20 cellular contexts compared by ENCODE assay signal in genomic region chr15:100457201-100457600, GRCh38.
DNase-seq lines count a peak whose midpoint lies in the region; ATAC-seq and TF ChIP-seq lines count a peak whose summit lies in the region.
"Had no signal": no experiment of that assay in that cellular context is flagged by ENCODE, and none has a peak within 500 bp of the region (broad histone marks: within the 10 kb centered on the region; RNA-seq: fewer than 3 reads in every experiment).

No MANE protein-coding gene starts in this region.

- no peak overlapping the region for H2AFZ ChIP-seq in smooth muscle cell (ENCODE audit: low read depth)

- peak; percentile 0 for DNase-seq in NCI-H2227 (lab: John Stamatoyannopoulos, UW; ENCODE audit: unreplicated experiment)
- no peak for DNase-seq in NCI-H2227 treated with DMSO at 0.1 percent for 48 hours (lab: John Stamatoyannopoulos, UW)
- DNase-seq in astrocyte of the hippocampus (ENCODE audit: low read depth, low spot score): peak; percentile 49
- DNase-seq in fibroblast of villous mesenchyme (ENCODE audit: low read depth): peak; percentile 12
- DNase-seq in smooth muscle cell of the brain vasculature (ENCODE audit: low read depth, low spot score): peak; percentile 3
- DNase-seq in OCI-M2 (lab: John Stamatoyannopoulos, UW; ENCODE audit: unreplicated experiment): no peak
- no peak for DNase-seq in smooth muscle cell (lab: John Stamatoyannopoulos, UW; ENCODE audit: unreplicated experiment)
- DNase-seq: activated CD4-positive, CD25-positive, alpha-beta regulatory T cell; C1 segment of cervical spinal cord; DMS153; Kasumi-1; NCI-H1694; NCI-H510A; nephron progenitor cell; psoas muscle; stimulated activated naive B cell treated with anti-CD40 and anti-IgM and Interleukin-4, amounts not matched to agents 10 μg/mL and 1 μg/mL and 100 μg/mL, for 72 hours; transverse colon had no signal

- H3K27me3 ChIP-seq in smooth muscle cell (ENCODE audit: low read depth): no peaks in the 10 kb centered on the region
- H3K27me3 ChIP-seq: SJCRH30, transverse colon had no signal

- H3K79me2 ChIP-seq in smooth muscle cell (ENCODE audit: low read depth): no peaks in the 10 kb centered on the region

- no peaks in the 10 kb centered on the region for H4K20me1 ChIP-seq in smooth muscle cell (ENCODE audit: low read depth)

- H3K27ac ChIP-seq in smooth muscle cell (ENCODE audit: low read depth): no peak overlapping the region
- H3K27ac ChIP-seq: A549, psoas muscle, SJCRH30, transverse colon had no signal

- WGBS in smooth muscle cell (ENCODE audit: low lambda C conversion rate): 90% methylated on average over 1 of the region's 1 CpG

- no peak overlapping the region for H3K4me2 ChIP-seq in smooth muscle cell
- H3K4me2 ChIP-seq: A549 had no signal

- no peaks in the 10 kb centered on the region for H3K4me1 ChIP-seq in smooth muscle cell (ENCODE audit: low read depth)
- H3K4me1 ChIP-seq: A549, psoas muscle, SJCRH30, transverse colon had no signal

- H3K4me3 ChIP-seq in fibroblast of villous mesenchyme (ENCODE audit: low read depth, low read length) (no peak overlapping the region), smooth muscle cell (no peak overlapping the region)
- H3K4me3 ChIP-seq: A549, psoas muscle, SJCRH30, transverse colon had no signal

- H3K9ac ChIP-seq in smooth muscle cell (ENCODE audit: low read depth): no peak overlapping the region

- H3K9me3 ChIP-seq in smooth muscle cell (replicated peaks; ENCODE audit: low read depth): peaks cover 11% of the 10 kb centered on the region
- H3K9me3 ChIP-seq: A549 had no signal

- no peaks in the 10 kb centered on the region for H3F3A ChIP-seq in smooth muscle cell (ENCODE audit: low read depth)

- ATAC-seq in HG02763 (IDR thresholded peaks at IDR 0.05; ENCODE audit: unreplicated experiment): no peak
- ATAC-seq: A549; psoas muscle; stimulated activated naive B cell treated with anti-CD40 and anti-IgM and Interleukin-4, amounts not matched to agents 10 μg/mL and 1 μg/mL and 100 μg/mL, for 72 hours had no signal

- no peak for TF ChIP-seq CTCF in fibroblast of villous mesenchyme (IDR thresholded peaks at IDR 0.05; ENCODE audit: insufficient read depth, low read depth, low read length)
- no peak for TF ChIP-seq CTCF in smooth muscle cell (IDR thresholded peaks at IDR 0.05; ENCODE audit: borderline replicate concordance, insufficient read depth, poor library complexity, severe bottlenecking)

- no peaks in the 10 kb centered on the region for H3K36me3 ChIP-seq in smooth muscle cell (ENCODE audit: low read depth)
- H3K36me3 ChIP-seq: SJCRH30, transverse colon had no signal

Comparison
In these comparisons a context has a peak if more than half of its experiments do, and no peak if none do; other contexts are left out.
1. DNase-seq: peak in NCI-H2227 (single experiment), astrocyte of the hippocampus (single experiment), fibroblast of villous mesenchyme (single experiment) and smooth muscle cell of the brain vasculature (single experiment); none in NCI-H2227 treated with DMSO at 0.1 percent for 48 hours (single experiment), OCI-M2 (single experiment) and smooth muscle cell (single experiment).